ENCODE assay signal across 1 cellular context in the genomic region with DNA sequence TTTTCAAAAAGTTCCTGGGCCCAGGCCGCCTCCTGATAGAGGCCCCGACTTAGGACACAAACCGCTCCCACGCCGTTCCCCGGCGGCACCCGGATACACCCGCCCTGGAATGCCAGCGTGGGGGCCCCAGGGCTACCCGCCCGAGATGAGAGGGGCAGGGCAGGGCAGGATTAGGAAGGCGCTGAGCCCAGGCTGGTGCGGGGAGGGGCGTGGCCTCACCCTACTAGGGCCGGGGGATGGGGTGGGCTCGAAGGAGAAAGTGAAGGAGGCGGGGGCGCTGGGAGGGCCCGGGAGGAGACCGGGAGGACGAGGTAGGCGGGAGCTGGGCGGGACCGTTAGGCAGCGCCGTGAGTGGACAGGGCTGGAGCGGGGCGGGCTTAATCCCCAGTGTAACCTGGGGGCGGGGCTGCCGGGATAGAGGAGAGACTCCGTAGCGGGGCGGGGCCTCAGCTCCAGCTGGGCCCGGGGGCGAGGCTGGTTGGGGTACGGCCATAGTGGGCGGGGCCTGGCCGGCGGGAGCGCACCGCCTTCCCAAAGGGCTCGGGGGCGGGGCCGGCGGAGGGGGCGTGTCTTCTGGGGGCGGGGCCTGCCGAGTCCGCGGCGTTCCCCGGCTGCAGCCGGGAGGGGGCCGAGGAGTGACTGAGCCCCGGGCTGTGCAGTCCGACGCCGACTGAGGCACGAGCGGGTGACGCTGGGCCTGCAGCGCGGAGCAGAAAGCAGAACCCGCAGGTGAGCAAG.
TF ChIP-seq lines count a peak whose summit lies in the region.

A gene with protein sequence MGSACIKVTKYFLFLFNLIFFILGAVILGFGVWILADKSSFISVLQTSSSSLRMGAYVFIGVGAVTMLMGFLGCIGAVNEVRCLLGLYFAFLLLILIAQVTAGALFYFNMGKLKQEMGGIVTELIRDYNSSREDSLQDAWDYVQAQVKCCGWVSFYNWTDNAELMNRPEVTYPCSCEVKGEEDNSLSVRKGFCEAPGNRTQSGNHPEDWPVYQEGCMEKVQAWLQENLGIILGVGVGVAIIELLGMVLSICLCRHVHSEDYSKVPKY (plus strand): TSS at position 656 of the 738 bp plus-strand sequence. CDS start 29,000 bp downstream, outside the sequence.

TF ChIP-seq in GM12878, 131 proteins besides CTCF, POLR2A, EP300 and RAD21 (continued from another document):
- TF ChIP-seq, protein P1, sequence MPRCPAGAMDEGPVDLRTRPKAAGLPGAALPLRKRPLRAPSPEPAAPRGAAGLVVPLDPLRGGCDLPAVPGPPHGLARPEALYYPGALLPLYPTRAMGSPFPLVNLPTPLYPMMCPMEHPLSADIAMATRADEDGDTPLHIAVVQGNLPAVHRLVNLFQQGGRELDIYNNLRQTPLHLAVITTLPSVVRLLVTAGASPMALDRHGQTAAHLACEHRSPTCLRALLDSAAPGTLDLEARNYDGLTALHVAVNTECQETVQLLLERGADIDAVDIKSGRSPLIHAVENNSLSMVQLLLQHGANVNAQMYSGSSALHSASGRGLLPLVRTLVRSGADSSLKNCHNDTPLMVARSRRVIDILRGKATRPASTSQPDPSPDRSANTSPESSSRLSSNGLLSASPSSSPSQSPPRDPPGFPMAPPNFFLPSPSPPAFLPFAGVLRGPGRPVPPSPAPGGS (IDR thresholded peaks at IDR 0.05; ENCODE audit: borderline replicate concordance, insufficient read depth, low read depth, low read length, poor library complexity, severe bottlenecking), result no peak
- TF ChIP-seq RCOR1 (conservative IDR thresholded peaks at IDR 0.05; ENCODE audit: low read depth, low read length), result 0 out of 2 replicates have a peak, but pooled peaks have one; percentile 39
- TF ChIP-seq ZNF622 (IDR thresholded peaks at IDR 0.05), result no peak
- no peak for TF ChIP-seq YBX1 (IDR thresholded peaks at IDR 0.05)
- TF ChIP-seq FOXK2 (IDR thresholded peaks at IDR 0.05), result no peak
- peak; percentile 61 for TF ChIP-seq SP1 (IDR thresholded peaks at IDR 0.05; ENCODE audit: low read depth, low read length)
- TF ChIP-seq SREBF1 (IDR thresholded peaks at IDR 0.05; ENCODE audit: low read length), result no peak
- TF ChIP-seq IKZF2 (IDR thresholded peaks at IDR 0.05), result peak; percentile 24 to 42; a peak in 2 of 4 replicates
- peak; percentile 21; the same call in 1 of the 2 replicates for TF ChIP-seq CREB1 (IDR thresholded peaks at IDR 0.05; ENCODE audit: low read depth)
- TF ChIP-seq, protein P2, sequence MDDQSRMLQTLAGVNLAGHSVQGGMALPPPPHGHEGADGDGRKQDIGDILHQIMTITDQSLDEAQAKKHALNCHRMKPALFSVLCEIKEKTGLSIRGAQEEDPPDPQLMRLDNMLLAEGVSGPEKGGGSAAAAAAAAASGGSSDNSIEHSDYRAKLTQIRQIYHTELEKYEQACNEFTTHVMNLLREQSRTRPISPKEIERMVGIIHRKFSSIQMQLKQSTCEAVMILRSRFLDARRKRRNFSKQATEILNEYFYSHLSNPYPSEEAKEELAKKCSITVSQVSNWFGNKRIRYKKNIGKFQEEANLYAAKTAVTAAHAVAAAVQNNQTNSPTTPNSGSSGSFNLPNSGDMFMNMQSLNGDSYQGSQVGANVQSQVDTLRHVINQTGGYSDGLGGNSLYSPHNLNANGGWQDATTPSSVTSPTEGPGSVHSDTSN (IDR thresholded peaks at IDR 0.05; ENCODE audit: insufficient replicate concordance, low read depth, low read length), result no peak
- TF ChIP-seq, protein P3, sequence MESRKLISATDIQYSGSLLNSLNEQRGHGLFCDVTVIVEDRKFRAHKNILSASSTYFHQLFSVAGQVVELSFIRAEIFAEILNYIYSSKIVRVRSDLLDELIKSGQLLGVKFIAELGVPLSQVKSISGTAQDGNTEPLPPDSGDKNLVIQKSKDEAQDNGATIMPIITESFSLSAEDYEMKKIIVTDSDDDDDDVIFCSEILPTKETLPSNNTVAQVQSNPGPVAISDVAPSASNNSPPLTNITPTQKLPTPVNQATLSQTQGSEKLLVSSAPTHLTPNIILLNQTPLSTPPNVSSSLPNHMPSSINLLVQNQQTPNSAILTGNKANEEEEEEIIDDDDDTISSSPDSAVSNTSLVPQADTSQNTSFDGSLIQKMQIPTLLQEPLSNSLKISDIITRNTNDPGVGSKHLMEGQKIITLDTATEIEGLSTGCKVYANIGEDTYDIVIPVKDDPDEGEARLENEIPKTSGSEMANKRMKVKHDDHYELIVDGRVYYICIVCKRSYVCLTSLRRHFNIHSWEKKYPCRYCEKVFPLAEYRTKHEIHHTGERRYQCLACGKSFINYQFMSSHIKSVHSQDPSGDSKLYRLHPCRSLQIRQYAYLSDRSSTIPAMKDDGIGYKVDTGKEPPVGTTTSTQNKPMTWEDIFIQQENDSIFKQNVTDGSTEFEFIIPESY (IDR thresholded peaks at IDR 0.05), result no peak
- TF ChIP-seq TAF1 (IDR thresholded peaks at IDR 0.05; ENCODE audit: borderline replicate concordance, low read depth, low read length), result peak; percentile 93
- no peak for TF ChIP-seq RAD51 (IDR thresholded peaks at IDR 0.05)
- peak in 1 of 2 experiments; percentile 45; a peak in 1 of 3 replicates for TF ChIP-seq EGR1 (IDR thresholded peaks at IDR 0.05; ENCODE audit: borderline replicate concordance in 1 of 2, low read depth in 2 of 2, low read length in 2 of 2)
- TF ChIP-seq, protein P4, sequence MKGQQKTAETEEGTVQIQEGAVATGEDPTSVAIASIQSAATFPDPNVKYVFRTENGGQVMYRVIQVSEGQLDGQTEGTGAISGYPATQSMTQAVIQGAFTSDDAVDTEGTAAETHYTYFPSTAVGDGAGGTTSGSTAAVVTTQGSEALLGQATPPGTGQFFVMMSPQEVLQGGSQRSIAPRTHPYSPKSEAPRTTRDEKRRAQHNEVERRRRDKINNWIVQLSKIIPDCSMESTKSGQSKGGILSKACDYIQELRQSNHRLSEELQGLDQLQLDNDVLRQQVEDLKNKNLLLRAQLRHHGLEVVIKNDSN (IDR thresholded peaks at IDR 0.05; ENCODE audit: borderline replicate concordance, extremely low read length, insufficient read depth, low read depth, low read length), result no peak
- no peak for TF ChIP-seq HDAC6 (IDR thresholded peaks at IDR 0.05; ENCODE audit: unreplicated experiment)
- no peak for TF ChIP-seq ESRRA (IDR thresholded peaks at IDR 0.05; ENCODE audit: low read length)
- TF ChIP-seq GABPA (IDR thresholded peaks at IDR 0.05; ENCODE audit: low read depth), result no peak
- 0 out of 2 replicates have a peak, but pooled peaks have one; percentile 8 for TF ChIP-seq TCF12 (IDR thresholded peaks at IDR 0.05; ENCODE audit: low read depth, low read length)
- peak; percentile 78 to 93; a peak in 3 of 4 replicates for TF ChIP-seq BHLHE40 (IDR thresholded peaks at IDR 0.05; ENCODE audit: borderline replicate concordance in 1 of 2, low read depth in 2 of 2, low read length in 1 of 2)
- TF ChIP-seq MTA3 (IDR thresholded peaks at IDR 0.05; ENCODE audit: borderline replicate concordance, low read length), result no peak
- TF ChIP-seq, protein P5, sequence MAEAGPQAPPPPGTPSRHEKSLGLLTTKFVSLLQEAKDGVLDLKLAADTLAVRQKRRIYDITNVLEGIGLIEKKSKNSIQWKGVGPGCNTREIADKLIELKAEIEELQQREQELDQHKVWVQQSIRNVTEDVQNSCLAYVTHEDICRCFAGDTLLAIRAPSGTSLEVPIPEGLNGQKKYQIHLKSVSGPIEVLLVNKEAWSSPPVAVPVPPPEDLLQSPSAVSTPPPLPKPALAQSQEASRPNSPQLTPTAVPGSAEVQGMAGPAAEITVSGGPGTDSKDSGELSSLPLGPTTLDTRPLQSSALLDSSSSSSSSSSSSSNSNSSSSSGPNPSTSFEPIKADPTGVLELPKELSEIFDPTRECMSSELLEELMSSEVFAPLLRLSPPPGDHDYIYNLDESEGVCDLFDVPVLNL (IDR thresholded peaks at IDR 0.05; ENCODE audit: low read depth, low read length), result no peak
- TF ChIP-seq YY1 (IDR thresholded peaks at IDR 0.05; ENCODE audit: low read depth, low read length), result peak; percentile 40
- TF ChIP-seq, protein P6, sequence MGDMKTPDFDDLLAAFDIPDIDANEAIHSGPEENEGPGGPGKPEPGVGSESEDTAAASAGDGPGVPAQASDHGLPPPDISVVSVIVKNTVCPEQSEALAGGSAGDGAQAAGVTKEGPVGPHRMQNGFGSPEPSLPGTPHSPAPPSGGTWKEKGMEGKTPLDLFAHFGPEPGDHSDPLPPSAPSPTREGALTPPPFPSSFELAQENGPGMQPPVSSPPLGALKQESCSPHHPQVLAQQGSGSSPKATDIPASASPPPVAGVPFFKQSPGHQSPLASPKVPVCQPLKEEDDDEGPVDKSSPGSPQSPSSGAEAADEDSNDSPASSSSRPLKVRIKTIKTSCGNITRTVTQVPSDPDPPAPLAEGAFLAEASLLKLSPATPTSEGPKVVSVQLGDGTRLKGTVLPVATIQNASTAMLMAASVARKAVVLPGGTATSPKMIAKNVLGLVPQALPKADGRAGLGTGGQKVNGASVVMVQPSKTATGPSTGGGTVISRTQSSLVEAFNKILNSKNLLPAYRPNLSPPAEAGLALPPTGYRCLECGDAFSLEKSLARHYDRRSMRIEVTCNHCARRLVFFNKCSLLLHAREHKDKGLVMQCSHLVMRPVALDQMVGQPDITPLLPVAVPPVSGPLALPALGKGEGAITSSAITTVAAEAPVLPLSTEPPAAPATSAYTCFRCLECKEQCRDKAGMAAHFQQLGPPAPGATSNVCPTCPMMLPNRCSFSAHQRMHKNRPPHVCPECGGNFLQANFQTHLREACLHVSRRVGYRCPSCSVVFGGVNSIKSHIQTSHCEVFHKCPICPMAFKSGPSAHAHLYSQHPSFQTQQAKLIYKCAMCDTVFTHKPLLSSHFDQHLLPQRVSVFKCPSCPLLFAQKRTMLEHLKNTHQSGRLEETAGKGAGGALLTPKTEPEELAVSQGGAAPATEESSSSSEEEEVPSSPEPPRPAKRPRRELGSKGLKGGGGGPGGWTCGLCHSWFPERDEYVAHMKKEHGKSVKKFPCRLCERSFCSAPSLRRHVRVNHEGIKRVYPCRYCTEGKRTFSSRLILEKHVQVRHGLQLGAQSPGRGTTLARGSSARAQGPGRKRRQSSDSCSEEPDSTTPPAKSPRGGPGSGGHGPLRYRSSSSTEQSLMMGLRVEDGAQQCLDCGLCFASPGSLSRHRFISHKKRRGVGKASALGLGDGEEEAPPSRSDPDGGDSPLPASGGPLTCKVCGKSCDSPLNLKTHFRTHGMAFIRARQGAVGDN (IDR thresholded peaks at IDR 0.05), result peak; percentile 74; the same call in 1 of the 2 replicates
- peak; percentile 3; the same call in 1 of the 2 replicates for TF ChIP-seq IKZF1 (conservative IDR thresholded peaks at IDR 0.05)
- TF ChIP-seq POLR2AphosphoS2 (IDR thresholded peaks at IDR 0.05; ENCODE audit: low read depth, low read length), result peak; percentile 84; the same call in 1 of the 2 replicates
- TF ChIP-seq EZH2 (IDR thresholded peaks at IDR 0.05; ENCODE audit: borderline replicate concordance, control insufficient read depth, low read depth, low read length), result no peak
TF ChIP-seq in GM12878: peak in this region for 17.
